In genomic region chr12:50505386-50505827, GRCh38 we compare ENCODE assay signal across 1 cellular context.
TF ChIP-seq lines count a peak whose summit lies in the region.

No MANE protein-coding gene starts in this region.

TF ChIP-seq in K562, 482 proteins besides CTCF, POLR2A, EP300 and RAD21 (continued from another document):
- TF ChIP-seq, protein P1, sequence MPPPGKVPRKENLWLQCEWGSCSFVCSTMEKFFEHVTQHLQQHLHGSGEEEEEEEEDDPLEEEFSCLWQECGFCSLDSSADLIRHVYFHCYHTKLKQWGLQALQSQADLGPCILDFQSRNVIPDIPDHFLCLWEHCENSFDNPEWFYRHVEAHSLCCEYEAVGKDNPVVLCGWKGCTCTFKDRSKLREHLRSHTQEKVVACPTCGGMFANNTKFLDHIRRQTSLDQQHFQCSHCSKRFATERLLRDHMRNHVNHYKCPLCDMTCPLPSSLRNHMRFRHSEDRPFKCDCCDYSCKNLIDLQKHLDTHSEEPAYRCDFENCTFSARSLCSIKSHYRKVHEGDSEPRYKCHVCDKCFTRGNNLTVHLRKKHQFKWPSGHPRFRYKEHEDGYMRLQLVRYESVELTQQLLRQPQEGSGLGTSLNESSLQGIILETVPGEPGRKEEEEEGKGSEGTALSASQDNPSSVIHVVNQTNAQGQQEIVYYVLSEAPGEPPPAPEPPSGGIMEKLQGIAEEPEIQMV (tag; conservative IDR thresholded peaks at IDR 0.05; ENCODE audit: low read depth): no peak
- TF ChIP-seq SOX6 (IDR thresholded peaks at IDR 0.05) (no peak), NKRF (IDR thresholded peaks at IDR 0.05; ENCODE audit: borderline replicate concordance) (0 out of 2 replicates have a peak, but pooled peaks have one; percentile 41), ZNF75A (CRISPR knock-in tag; IDR thresholded peaks at IDR 0.05) (no peak), ZNF707 (CRISPR knock-in tag; conservative IDR thresholded peaks at IDR 0.05) (no peak), GTF2E2 (tag; IDR thresholded peaks at IDR 0.05) (0 out of 2 replicates have a peak, but pooled peaks have one; percentile 9), SMC3 (conservative IDR thresholded peaks at IDR 0.05; ENCODE audit: insufficient read depth, low read depth, low read length) (0 out of 2 replicates have a peak, but pooled peaks have one; percentile 5), TEAD1 (CRISPR knock-in tag; IDR thresholded peaks at IDR 0.05) (no peak), ZBTB7A (IDR thresholded peaks at IDR 0.05; ENCODE audit: borderline replicate concordance, control insufficient read depth, low read depth, low read length) (0 out of 2 replicates have a peak, but pooled peaks have one; percentile 31), MYC (IDR thresholded peaks at IDR 0.05; ENCODE audit: low read depth, low read length) (peak; percentile 24; the same call in 1 of the 2 replicates), MYC (CRISPR knock-in tag; IDR thresholded peaks at IDR 0.05; ENCODE audit: borderline replicate concordance, low read depth) (no peak), ZNF398 (CRISPR knock-in tag; IDR thresholded peaks at IDR 0.05) (no peak), PKNOX1 (IDR thresholded peaks at IDR 0.05) (0 out of 2 replicates have a peak, but pooled peaks have one; percentile 8), ZNF224 (CRISPR knock-in tag; IDR thresholded peaks at IDR 0.05) (0 out of 2 replicates have a peak, but pooled peaks have one; percentile 9)
- TF ChIP-seq, protein P2, sequence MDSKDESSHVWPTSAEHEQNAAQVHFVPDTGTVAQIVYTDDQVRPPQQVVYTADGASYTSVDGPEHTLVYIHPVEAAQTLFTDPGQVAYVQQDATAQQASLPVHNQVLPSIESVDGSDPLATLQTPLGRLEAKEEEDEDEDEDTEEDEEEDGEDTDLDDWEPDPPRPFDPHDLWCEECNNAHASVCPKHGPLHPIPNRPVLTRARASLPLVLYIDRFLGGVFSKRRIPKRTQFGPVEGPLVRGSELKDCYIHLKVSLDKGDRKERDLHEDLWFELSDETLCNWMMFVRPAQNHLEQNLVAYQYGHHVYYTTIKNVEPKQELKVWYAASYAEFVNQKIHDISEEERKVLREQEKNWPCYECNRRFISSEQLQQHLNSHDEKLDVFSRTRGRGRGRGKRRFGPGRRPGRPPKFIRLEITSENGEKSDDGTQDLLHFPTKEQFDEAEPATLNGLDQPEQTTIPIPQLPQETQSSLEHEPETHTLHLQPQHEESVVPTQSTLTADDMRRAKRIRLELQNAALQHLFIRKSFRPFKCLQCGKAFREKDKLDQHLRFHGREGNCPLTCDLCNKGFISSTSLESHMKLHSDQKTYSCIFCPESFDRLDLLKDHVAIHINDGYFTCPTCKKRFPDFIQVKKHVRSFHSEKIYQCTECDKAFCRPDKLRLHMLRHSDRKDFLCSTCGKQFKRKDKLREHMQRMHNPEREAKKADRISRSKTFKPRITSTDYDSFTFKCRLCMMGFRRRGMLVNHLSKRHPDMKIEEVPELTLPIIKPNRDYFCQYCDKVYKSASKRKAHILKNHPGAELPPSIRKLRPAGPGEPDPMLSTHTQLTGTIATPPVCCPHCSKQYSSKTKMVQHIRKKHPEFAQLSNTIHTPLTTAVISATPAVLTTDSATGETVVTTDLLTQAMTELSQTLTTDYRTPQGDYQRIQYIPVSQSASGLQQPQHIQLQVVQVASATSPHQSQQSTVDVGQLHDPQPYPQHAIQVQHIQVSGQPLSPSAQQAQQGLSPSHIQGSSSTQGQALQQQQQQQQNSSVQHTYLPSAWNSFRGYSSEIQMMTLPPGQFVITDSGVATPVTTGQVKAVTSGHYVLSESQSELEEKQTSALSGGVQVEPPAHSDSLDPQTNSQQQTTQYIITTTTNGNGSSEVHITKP (IDR thresholded peaks at IDR 0.05; ENCODE audit: partially characterized antibody): peak; percentile 53
